11 cellular contexts compared by ENCODE assay signal in the genomic region with DNA sequence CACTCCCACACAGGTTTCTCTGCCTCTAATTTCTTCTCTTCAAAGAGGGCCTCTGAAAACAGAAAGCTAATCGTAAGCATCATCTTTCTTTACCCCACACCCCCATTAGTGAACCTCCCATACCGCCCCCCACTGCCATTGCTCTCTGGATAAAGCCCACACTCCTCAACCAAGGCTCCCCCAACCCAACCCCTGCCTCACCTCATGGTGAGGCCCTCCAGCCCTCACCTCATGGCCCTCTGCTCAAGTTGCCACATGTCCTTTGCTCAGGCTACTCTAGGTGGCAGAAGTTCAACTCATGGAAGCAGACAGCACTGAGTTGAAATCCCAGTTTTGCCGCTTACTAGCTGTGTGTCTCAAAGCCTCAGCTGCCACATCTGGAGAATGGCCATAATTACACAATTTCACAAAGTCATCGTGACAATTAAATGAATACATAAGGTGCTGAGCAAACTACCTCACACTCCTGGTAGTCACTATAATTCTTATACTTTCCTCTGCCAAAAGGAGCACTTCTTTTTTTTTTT. TPM values are rescaled to one million over a fixed set of nuclear protein-coding genes. Genes with fewer than 3 reads are reported as not detected.
DNase-seq lines count a peak whose midpoint lies in the region; ATAC-seq, FAIRE-seq and TF ChIP-seq lines count a peak whose summit lies in the region.
"Had no signal": no experiment of that assay in that cellular context is flagged by ENCODE, and none has a peak within 500 bp of the region (broad histone marks: within the 10 kb centered on the region; RNA-seq: fewer than 3 reads in every experiment).

No MANE protein-coding gene starts in this region.

- H3K4me1 ChIP-seq in A549 (peaks cover 12% of the 10 kb centered on the region), upper lobe of right lung (peaks cover 23% of the 10 kb centered on the region)

- 78% methylated on average over 4 of the region's 4 CpGs for WGBS in A549 (ENCODE audit: missing lambda C conversion rate)

- no peak for TF ChIP-seq CTCF in A549 (IDR thresholded peaks at IDR 0.05)
- peak; percentile 24 for TF ChIP-seq CTCF in GM12873 (IDR thresholded peaks at IDR 0.05; ENCODE audit: insufficient read depth, low read depth, low read length, missing control alignments)
- no peak for TF ChIP-seq CTCF in upper lobe of right lung (IDR thresholded peaks at IDR 0.05)

- FAIRE-seq in A549 (lab: Jason Lieb, UNC), result no peak

- DNase-seq in A549 (ENCODE audit: low read depth in 1 of 2, low spot score in 1 of 2) (peak in 1 of 2 experiments; percentile 56), iPS-NIHi7 (ENCODE audit: extremely low spot score) (peak; percentile 53), upper lobe of right lung (no peak), UCSD-AML1 (lab: John Stamatoyannopoulos, UW; ENCODE audit: unreplicated experiment) (no peak), COLO829 (ENCODE audit: low spot score) (no peak)
- DNase-seq: activated T-cell treated with anti-CD3 and anti-CD28 coated beads, Interleukin-2, amount 50 U/mL, for 4 hours; CD8-positive, alpha-beta memory T cell; foreskin melanocyte had no signal

- no peak overlapping the region for H3K27ac ChIP-seq in A549
- no peak overlapping the region for H3K27ac ChIP-seq in upper lobe of right lung

- no peak; a peak in 1 of 5 replicates for TF ChIP-seq RAD21 in A549 (conservative IDR thresholded peaks at IDR 0.05 in 1 of 2, IDR thresholded peaks at IDR 0.05 in 1 of 2)

- CTCF ChIA-PET in A549 (lab: Yijun Ruan, JAX), result interaction anchor here (0.7 to 1.8 kb wide), 8 partner anchors 8 to 99 kb away, joined by 3 to 5 read pairs (median 4); no protein-coding TSS in a partner anchor

- no peaks in the 10 kb centered on the region for H3K9me3 ChIP-seq in A549
- H3K9me3 ChIP-seq in upper lobe of right lung, result no peaks in the 10 kb centered on the region

- no peaks in the 10 kb centered on the region for H3K27me3 ChIP-seq in upper lobe of right lung

- H3K36me3 ChIP-seq in upper lobe of right lung, result no peaks in the 10 kb centered on the region

- ATAC-seq in A549, result peak; percentile 62 to 76; a peak in 5 of 6 replicates
- ATAC-seq in SK-N-SH treated with all-trans-retinoic acid at 6 μM for 48 hours, result peak; percentile 31; the same call in 1 of the 3 replicates
- ATAC-seq in upper lobe of right lung, result no peak
- no peak for ATAC-seq in GM19035 (IDR thresholded peaks at IDR 0.05; ENCODE audit: unreplicated experiment)
- ATAC-seq: activated T-cell treated with anti-CD3 and anti-CD28 coated beads, Interleukin-2, amount 50 U/mL, for 4 hours had no signal

- no peak for TF ChIP-seq POLR2A in A549 (IDR thresholded peaks at IDR 0.05; ENCODE audit: low read length)

- POLR2A ChIA-PET in A549 (lab: Yijun Ruan, JAX), result no interaction called here

- H3K4me2 ChIP-seq in A549, result no peak overlapping the region

- TF ChIP-seq EP300 in A549 (IDR thresholded peaks at IDR 0.05), result no peak

- no peak overlapping the region for H3K4me3 ChIP-seq in A549
- H3K4me3 ChIP-seq in upper lobe of right lung, result no peak overlapping the region

- intact Hi-C loops in upper lobe of right lung (cut with DNase I), result no loop called here

TF ChIP-seq in A549, 52 proteins besides CTCF, POLR2A, EP300 and RAD21:
- TF ChIP-seq RCOR1 (IDR thresholded peaks at IDR 0.05; ENCODE audit: low read depth, low read length), result no peak
- no peak for TF ChIP-seq HOXB13 (CRISPR knock-in tag; IDR thresholded peaks at IDR 0.05; ENCODE audit: low read depth)
- peak; percentile 35; the same call in 1 of the 2 replicates for TF ChIP-seq NFE2L2 (conservative IDR thresholded peaks at IDR 0.05; ENCODE audit: low read length)
TF ChIP-seq in A549: peak in this region for 1.

TF ChIP-seq in SK-N-SH treated with all-trans-retinoic acid at 6 μM for 48 hours, 23 proteins besides CTCF, POLR2A, EP300 and RAD21 (continues in another document):
- no peak for TF ChIP-seq TSHZ2 (CRISPR knock-in tag; IDR thresholded peaks at IDR 0.05)
- no peak for TF ChIP-seq SNAI2 (CRISPR knock-in tag; IDR thresholded peaks at IDR 0.05)
- no peak for TF ChIP-seq ZC3H10 (CRISPR knock-in tag; IDR thresholded peaks at IDR 0.05)
- TF ChIP-seq ZNF70 (CRISPR knock-in tag; IDR thresholded peaks at IDR 0.05), result no peak
- TF ChIP-seq ZFP30 (CRISPR knock-in tag; IDR thresholded peaks at IDR 0.05), result no peak
- TF ChIP-seq PPARA (CRISPR knock-in tag; IDR thresholded peaks at IDR 0.05; ENCODE audit: borderline replicate concordance), result no peak
- TF ChIP-seq ARNTL (CRISPR knock-in tag; IDR thresholded peaks at IDR 0.05; ENCODE audit: borderline replicate concordance, low read depth), result no peak
- TF ChIP-seq ESRRG (CRISPR knock-in tag; IDR thresholded peaks at IDR 0.05), result no peak
- TF ChIP-seq, protein P1, sequence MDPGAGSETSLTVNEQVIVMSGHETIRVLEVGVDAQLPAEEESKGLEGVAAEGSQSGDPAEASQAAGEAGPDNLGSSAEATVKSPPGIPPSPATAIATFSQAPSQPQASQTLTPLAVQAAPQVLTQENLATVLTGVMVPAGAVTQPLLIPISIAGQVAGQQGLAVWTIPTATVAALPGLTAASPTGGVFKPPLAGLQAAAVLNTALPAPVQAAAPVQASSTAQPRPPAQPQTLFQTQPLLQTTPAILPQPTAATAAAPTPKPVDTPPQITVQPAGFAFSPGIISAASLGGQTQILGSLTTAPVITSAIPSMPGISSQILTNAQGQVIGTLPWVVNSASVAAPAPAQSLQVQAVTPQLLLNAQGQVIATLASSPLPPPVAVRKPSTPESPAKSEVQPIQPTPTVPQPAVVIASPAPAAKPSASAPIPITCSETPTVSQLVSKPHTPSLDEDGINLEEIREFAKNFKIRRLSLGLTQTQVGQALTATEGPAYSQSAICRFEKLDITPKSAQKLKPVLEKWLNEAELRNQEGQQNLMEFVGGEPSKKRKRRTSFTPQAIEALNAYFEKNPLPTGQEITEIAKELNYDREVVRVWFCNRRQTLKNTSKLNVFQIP (CRISPR knock-in tag; IDR thresholded peaks at IDR 0.05; ENCODE audit: borderline replicate concordance, low read depth), result no peak
- no peak for TF ChIP-seq ZNF8 (CRISPR knock-in tag; IDR thresholded peaks at IDR 0.05)
- no peak for TF ChIP-seq GLIS3 (CRISPR knock-in tag; IDR thresholded peaks at IDR 0.05)
- TF ChIP-seq TCF4 (CRISPR knock-in tag; IDR thresholded peaks at IDR 0.05; ENCODE audit: borderline replicate concordance), result no peak
- TF ChIP-seq ZNF565 (CRISPR knock-in tag; conservative IDR thresholded peaks at IDR 0.05; ENCODE audit: low read depth), result no peak
- TF ChIP-seq CSDC2 (CRISPR knock-in tag; IDR thresholded peaks at IDR 0.05), result no peak
- no peak for TF ChIP-seq BACH2 (CRISPR knock-in tag; IDR thresholded peaks at IDR 0.05; ENCODE audit: borderline replicate concordance)
- TF ChIP-seq, protein P2, sequence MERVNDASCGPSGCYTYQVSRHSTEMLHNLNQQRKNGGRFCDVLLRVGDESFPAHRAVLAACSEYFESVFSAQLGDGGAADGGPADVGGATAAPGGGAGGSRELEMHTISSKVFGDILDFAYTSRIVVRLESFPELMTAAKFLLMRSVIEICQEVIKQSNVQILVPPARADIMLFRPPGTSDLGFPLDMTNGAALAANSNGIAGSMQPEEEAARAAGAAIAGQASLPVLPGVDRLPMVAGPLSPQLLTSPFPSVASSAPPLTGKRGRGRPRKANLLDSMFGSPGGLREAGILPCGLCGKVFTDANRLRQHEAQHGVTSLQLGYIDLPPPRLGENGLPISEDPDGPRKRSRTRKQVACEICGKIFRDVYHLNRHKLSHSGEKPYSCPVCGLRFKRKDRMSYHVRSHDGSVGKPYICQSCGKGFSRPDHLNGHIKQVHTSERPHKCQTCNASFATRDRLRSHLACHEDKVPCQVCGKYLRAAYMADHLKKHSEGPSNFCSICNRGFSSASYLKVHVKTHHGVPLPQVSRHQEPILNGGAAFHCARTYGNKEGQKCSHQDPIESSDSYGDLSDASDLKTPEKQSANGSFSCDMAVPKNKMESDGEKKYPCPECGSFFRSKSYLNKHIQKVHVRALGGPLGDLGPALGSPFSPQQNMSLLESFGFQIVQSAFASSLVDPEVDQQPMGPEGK (CRISPR knock-in tag; IDR thresholded peaks at IDR 0.05; ENCODE audit: borderline replicate concordance), result no peak

RNA-seq across cellular contexts. Expression of gene WASF2, which starts 18.2 kb away (rescaled TPM):
- polyA plus RNA-seq in A549 (2011; rRNA removed) (40.8 and 44.9 TPM in 2 replicates), A549 (2017; fragmentation: RNase III; extraction: RNeasy Plus Mini Kit Qiagen cat#74134 plus additional on column Dnase treatment) (22.7 to 23.4 TPM (median 23.4 TPM) in 3 replicates)
- polyA plus RNA-seq in A549 (2012; cell fraction: cytosol; rRNA removed), result 18.5 and 24.6 TPM in 2 replicates
- 21.8 and 24.8 TPM in 2 replicates for polyA plus RNA-seq in A549 (2012; cell fraction: nucleus; rRNA removed)
- 38.8 and 41.7 TPM in 2 replicates for polyA minus RNA-seq in A549 (2011; rRNA and poly(A)+ RNA removed)
- 156 TPM for total RNA-seq in upper lobe of right lung

Comparison
In these comparisons a context has a peak if more than half of its experiments do, and no peak if none do; other contexts are left out.
1. ATAC-seq: peak in A549 (2 of 2) and SK-N-SH treated with all-trans-retinoic acid at 6 μM for 48 hours (single experiment); none in upper lobe of right lung (single experiment) and GM19035 (single experiment).